ENCODE assay signal across 9 cellular contexts in the genomic region with DNA sequence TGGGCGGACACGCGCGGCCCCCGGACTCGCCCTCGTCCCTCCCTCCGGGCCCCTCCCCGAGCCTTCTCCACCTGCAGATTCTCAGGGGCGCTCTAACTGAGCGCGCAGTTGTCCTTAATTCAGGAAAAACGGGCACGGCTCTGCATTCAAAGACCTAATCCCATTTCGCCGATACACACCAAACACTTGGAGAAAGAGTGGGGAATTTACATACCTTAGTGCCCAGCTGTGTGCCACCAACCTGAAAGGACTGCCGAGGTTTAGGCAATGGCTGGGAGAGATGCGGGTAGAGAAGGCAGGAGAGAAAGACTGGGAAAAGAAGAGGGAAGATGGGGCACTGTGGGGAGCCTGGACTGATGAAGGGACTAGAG. TPM values are rescaled to one million over a fixed set of nuclear protein-coding genes. Genes with fewer than 3 reads are reported as not detected.
DNase-seq lines count a peak whose midpoint lies in the region.
"Had no signal": no experiment of that assay in that cellular context is flagged by ENCODE, and none has a peak within 500 bp of the region (broad histone marks: within the 10 kb centered on the region; RNA-seq: fewer than 3 reads in every experiment).

No MANE protein-coding gene starts in this region.

- H3K4me1 ChIP-seq in mesenchymal stem cell (ENCODE audit: control insufficient read depth, insufficient read depth, low read depth, low read length), result peaks cover 9% of the 10 kb centered on the region

- peak overlapping the region; percentile 37 to 85 for H3K18ac ChIP-seq in mesenchymal stem cell (ENCODE audit: low read depth in 1 of 2, low read length in 2 of 2)

- peaks cover 39 to 52% of the 10 kb centered on the region in 2 experiments for H3K27me3 ChIP-seq in mesenchymal stem cell (ENCODE audit: control insufficient read depth in 1 of 2, insufficient read depth in 1 of 2, low read length in 2 of 2)

- DNase-seq in NCI-H2227 (lab: John Stamatoyannopoulos, UW; ENCODE audit: unreplicated experiment) (peak; percentile 55), NCI-H2227 treated with DMSO at 0.1 percent for 48 hours (lab: John Stamatoyannopoulos, UW) (no peak), cerebellum (ENCODE audit: low spot score) (peak; percentile 59), mesenchymal stem cell (no peak), substantia nigra (lab: John Stamatoyannopoulos, UW) (peak in 3 of 49 donors; percentile 10 to 55 (median 50)), RPMI8226 (no peak), epidermal melanocyte (ENCODE audit: insufficient read length, low spot score) (no peak), NCI-H82 (lab: John Stamatoyannopoulos, UW) (no peak)
- DNase-seq: activated CD8-positive, alpha-beta memory T cell treated with anti-CD3 and anti-CD28 coated beads for 24 hours had no signal

- H2AK5ac ChIP-seq in mesenchymal stem cell (ENCODE audit: low read length, severe bottlenecking), result no peak overlapping the region

- H3K9ac ChIP-seq in mesenchymal stem cell (ENCODE audit: low read length), result no peak overlapping the region

- peak overlapping the region; percentile 85 for H3K4me2 ChIP-seq in mesenchymal stem cell (ENCODE audit: low read length, poor library complexity, severe bottlenecking)

- peak overlapping the region in 1 of 2 experiments; percentile 15 for H2BK12ac ChIP-seq in mesenchymal stem cell (ENCODE audit: low read length in 2 of 2)

- no peaks in the 10 kb centered on the region for H3K79me1 ChIP-seq in mesenchymal stem cell (replicated peaks; ENCODE audit: low read length, poor library complexity, severe bottlenecking)

- peak overlapping the region; percentile 61 for H4K8ac ChIP-seq in mesenchymal stem cell (ENCODE audit: low read length)

- peak overlapping the region; percentile 51 to 61 for H3K4me3 ChIP-seq in mesenchymal stem cell (ENCODE audit: insufficient read depth in 1 of 2, low read depth in 1 of 2, low read length in 2 of 2)

- H2AFZ ChIP-seq in mesenchymal stem cell (ENCODE audit: low read depth, low read length), result peak overlapping the region; percentile 32

- peak overlapping the region; percentile 80 for H4K91ac ChIP-seq in mesenchymal stem cell (ENCODE audit: low read length)

- H3K23ac ChIP-seq in mesenchymal stem cell (ENCODE audit: low read length in 2 of 2), result no peak overlapping the region

- peak overlapping the region; percentile 26 for H2BK15ac ChIP-seq in mesenchymal stem cell (ENCODE audit: low read depth, poor library complexity, severe bottlenecking)

- no peak overlapping the region for H3K4ac ChIP-seq in mesenchymal stem cell (ENCODE audit: low read depth in 1 of 2, low read length in 2 of 2)

- peak overlapping the region in 1 of 2 experiments; percentile 31 for H3K14ac ChIP-seq in mesenchymal stem cell (ENCODE audit: low read length in 2 of 2)

- no peak overlapping the region for H2BK5ac ChIP-seq in mesenchymal stem cell (ENCODE audit: low read depth, low read length, poor library complexity, severe bottlenecking)

- no peaks in the 10 kb centered on the region for H3K36me3 ChIP-seq in mesenchymal stem cell (ENCODE audit: control insufficient read depth in 1 of 2, insufficient read depth in 2 of 2, low read depth in 1 of 2, low read length in 2 of 2)

- H3K9me3 ChIP-seq in mesenchymal stem cell (ENCODE audit: control insufficient read depth, low read length), result peaks cover 19% of the 10 kb centered on the region

- WGBS in mesenchymal stem cell, result 13% methylated on average over 18 of the region's 18 CpGs

- H3K27ac ChIP-seq in mesenchymal stem cell (ENCODE audit: low read length, poor library complexity, severe bottlenecking) (no peak overlapping the region), substantia nigra (ENCODE audit: low read depth, low read length, poor library complexity, severe bottlenecking) (peak overlapping the region; percentile 86)

- H2BK120ac ChIP-seq in mesenchymal stem cell (ENCODE audit: low read depth, low read length), result no peak overlapping the region

RNA-seq across cellular contexts. Expression of a gene that starts 21.8 kb away (rescaled TPM):
- total RNA-seq in cerebellum, result 19.8 TPM
- polyA plus RNA-seq in mesenchymal stem cell (2013, experiment 1 of 2), result 4.8 TPM
- polyA plus RNA-seq in mesenchymal stem cell (2013, experiment 2 of 2), result 4.8 TPM

RNA-seq across cellular contexts. Expression of a gene that starts 51.5 kb away (rescaled TPM):
- not detected for total RNA-seq in cerebellum
- not detected for polyA plus RNA-seq in mesenchymal stem cell (2013, experiment 1 of 2)
- not detected for polyA plus RNA-seq in mesenchymal stem cell (2013, experiment 2 of 2)

Comparison
In these comparisons a context has a peak if more than half of its experiments do, and no peak if none do; other contexts are left out.
1. DNase-seq: peak in NCI-H2227 (single experiment) and cerebellum (single experiment); none in NCI-H2227 treated with DMSO at 0.1 percent for 48 hours (single experiment), mesenchymal stem cell (single experiment), RPMI8226 (single experiment), epidermal melanocyte (single experiment) and NCI-H82 (single experiment).